ENCODE assay signal across 36 cellular contexts in the genomic region with DNA sequence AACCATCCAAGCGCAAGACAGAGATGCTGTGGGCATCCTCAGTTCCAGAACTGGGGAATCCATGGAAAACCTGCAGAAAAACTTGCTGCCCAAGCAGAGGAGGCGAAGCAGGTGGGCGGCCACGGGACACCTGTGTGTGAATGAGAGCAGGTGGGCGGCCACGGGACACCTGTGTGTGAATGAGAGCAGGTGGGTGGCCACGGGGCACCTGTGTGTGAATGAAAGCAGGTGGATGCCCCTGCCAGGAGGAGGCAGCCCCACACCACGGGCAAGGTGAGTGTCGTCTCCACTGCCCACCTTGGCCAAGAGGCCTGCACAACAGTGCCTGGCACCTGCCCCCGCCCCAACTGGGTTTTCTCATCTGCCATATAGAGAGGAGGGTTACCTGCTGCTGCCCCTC. TPM values are rescaled to one million over a fixed set of nuclear protein-coding genes. Genes with fewer than 3 reads are reported as not detected.
"Had no signal": no experiment of that assay in that cellular context is flagged by ENCODE, and none has a peak within 500 bp of the region (broad histone marks: within the 10 kb centered on the region; RNA-seq: fewer than 3 reads in every experiment).

No MANE protein-coding gene starts in this region.

- H3K27ac Mint-ChIP-seq: immature natural killer cell; mesothelial cell of epicardium; naive B cell; natural killer cell; nephron progenitor cell; neural progenitor cell; progenitor cell of endocrine pancreas; stimulated activated naive B cell treated with anti-CD40 and anti-IgM and Interleukin-4, amounts not matched to agents 10 μg/mL and 1 μg/mL and 100 μg/mL, for 72 hours; stimulated activated naive CD8-positive, alpha-beta T cell treated with anti-CD3 and anti-CD28 coated beads, Interleukin-15, Interleukin-2, amounts not matched to agents 100 ng/mL and 50 ng/mL, for 24 hours; type B pancreatic cell had no signal

- H3K9me3 ChIP-seq: left lung, lower lobe of right lung, neutrophil, right atrium auricular region, right lobe of liver, tibial nerve, uterus had no signal

- H3K4me2 ChIP-seq: neural progenitor cell, smooth muscle cell had no signal

- DNase-seq: hypothalamus; immature natural killer cell; kidney; left colon; left lung; lower lobe of right lung; mammary epithelial cell; mesenchymal stem cell; naive B cell; natural killer cell; nephron progenitor cell; occipital lobe; right lobe of liver; stimulated activated CD4-positive, alpha-beta T cell treated with anti-CD3 and anti-CD28 coated beads, Interleukin-12 subunit alpha, Interleukin-12 subunit beta, amount 100 ng/mL, for 4 hours; stimulated activated CD4-positive, alpha-beta T cell treated with anti-CD3 and anti-CD28 coated beads, Interleukin-15, amount 100 ng/mL, for 24 hours; stimulated activated CD4-positive, alpha-beta T cell treated with anti-CD3 and anti-CD28 coated beads, Interleukin-2, amount 100 ng/mL, for 24 hours; stimulated activated CD4-positive, alpha-beta T cell treated with anti-CD3 and anti-CD28 coated beads, Interleukin-4, amount 100 ng/mL, for 1 hour; stimulated activated naive B cell treated with anti-CD40 and anti-IgM and Interleukin-4, amounts not matched to agents 10 μg/mL and 1 μg/mL and 100 μg/mL, for 72 hours; substantia nigra; uterus had no signal

- H3K36me3 ChIP-seq: left lung, lower lobe of right lung, neural progenitor cell, neutrophil, right atrium auricular region, right lobe of liver, tibial nerve, uterus had no signal

- H3K27me3 ChIP-seq: neural progenitor cell, right atrium auricular region, right lobe of liver, uterus had no signal

- H3K9me3 Mint-ChIP-seq: mesothelial cell of epicardium; natural killer cell; nephron progenitor cell; neural progenitor cell; stimulated activated naive B cell treated with anti-CD40 and anti-IgM and Interleukin-4, amounts not matched to agents 10 μg/mL and 1 μg/mL and 100 μg/mL, for 72 hours; stimulated activated naive CD8-positive, alpha-beta T cell treated with anti-CD3 and anti-CD28 coated beads, Interleukin-15, Interleukin-2, amounts not matched to agents 100 ng/mL and 50 ng/mL, for 24 hours; type B pancreatic cell had no signal

- H3K4me3 ChIP-seq: left lung, lower lobe of right lung, neural progenitor cell, right atrium auricular region, right lobe of liver, smooth muscle cell, tibial nerve, uterus had no signal

- H3K4me3 Mint-ChIP-seq: immature natural killer cell; mesothelial cell of epicardium; naive B cell; natural killer cell; nephron progenitor cell; neural progenitor cell; stimulated activated naive B cell treated with anti-CD40 and anti-IgM and Interleukin-4, amounts not matched to agents 10 μg/mL and 1 μg/mL and 100 μg/mL, for 72 hours; stimulated activated naive CD8-positive, alpha-beta T cell treated with anti-CD3 and anti-CD28 coated beads, Interleukin-15, Interleukin-2, amounts not matched to agents 100 ng/mL and 50 ng/mL, for 24 hours; type B pancreatic cell had no signal

- H3K4me1 ChIP-seq: left lung, lower lobe of right lung, parathyroid adenoma, right atrium auricular region, right lobe of liver, tibial nerve, uterus had no signal

- H3K4me1 Mint-ChIP-seq: immature natural killer cell; naive B cell; natural killer cell; stimulated activated naive B cell treated with anti-CD40 and anti-IgM and Interleukin-4, amounts not matched to agents 10 μg/mL and 1 μg/mL and 100 μg/mL, for 72 hours had no signal

- H3K27ac ChIP-seq: left lung, lower lobe of right lung, neural progenitor cell, neutrophil, parathyroid adenoma, right atrium auricular region, right lobe of liver, tibial nerve, uterus had no signal

- H3K9ac ChIP-seq: neural progenitor cell, parathyroid adenoma had no signal

- H3K79me2 ChIP-seq: parathyroid adenoma had no signal

- H3K36me3 Mint-ChIP-seq: immature natural killer cell; mesothelial cell of epicardium; naive B cell; natural killer cell; neural progenitor cell; stimulated activated naive B cell treated with anti-CD40 and anti-IgM and Interleukin-4, amounts not matched to agents 10 μg/mL and 1 μg/mL and 100 μg/mL, for 72 hours; type B pancreatic cell had no signal

- H2AFZ ChIP-seq: neural progenitor cell, parathyroid adenoma had no signal

RNA-seq across cellular contexts. Expression of a gene that starts 59.2 kb away (rescaled TPM):
- total RNA-seq: kidney, left colon, left lung, liver, occipital lobe, osteocyte, progenitor cell of endocrine pancreas, pulmonary artery endothelial cell, renal cortical epithelial cell, right lobe of liver, smooth muscle cell, temporal lobe, ureter had no signal
